14 cellular contexts compared by ENCODE assay signal in genomic region chr4:173281001-173281400, GRCh38. TPM values are rescaled to one million over a fixed set of nuclear protein-coding genes. Genes with fewer than 3 reads are reported as not detected.
DNase-seq lines count a peak whose midpoint lies in the region; ATAC-seq, FAIRE-seq and TF ChIP-seq lines count a peak whose summit lies in the region.
"Had no signal": no experiment of that assay in that cellular context is flagged by ENCODE, and none has a peak within 500 bp of the region (broad histone marks: within the 10 kb centered on the region; RNA-seq: fewer than 3 reads in every experiment).

No MANE protein-coding gene starts in this region.

- no peak overlapping the region for H3K56ac ChIP-seq in H9 (ENCODE audit: insufficient read length, low read depth, low read length)

- peak overlapping the region in 1 of 3 experiments; percentile 2; a peak in 1 of 7 replicates for H3K27ac Mint-ChIP-seq in H9

- H3K4me3 Mint-ChIP-seq in H9 = no peak overlapping the region

- no peak for DNase-seq in H9
- no peak for DNase-seq in fibroblast of mammary gland (ENCODE audit: low read depth)
- no peak for DNase-seq in NCI-H128 (lab: John Stamatoyannopoulos, UW; ENCODE audit: unreplicated experiment)
- no peak for DNase-seq in pons (ENCODE audit: low spot score)
- DNase-seq in D721Med (ENCODE audit: insufficient read length, low spot score) = no peak
- DNase-seq: activated effector memory CD4-positive, alpha-beta T cell treated with anti-CD3 and anti-CD28 coated beads, Interleukin-2, amount 50 U/mL, for 16 hours; CD4-positive, alpha-beta memory T cell; islet precursor cell; midbrain; NCI-H2227 treated with DMSO at 0.1 percent for 48 hours; ovary had no signal

- H3T11ph ChIP-seq in H9 (ENCODE audit: low read length) = no peak overlapping the region

- ATAC-seq in GM18907 (IDR thresholded peaks at IDR 0.05; ENCODE audit: unreplicated experiment) (peak; percentile 40), HG03571 (IDR thresholded peaks at IDR 0.05; ENCODE audit: unreplicated experiment) (no peak)

- H3K4ac ChIP-seq in H9 (ENCODE audit: low read depth, low read length) = no peak overlapping the region

- peaks cover 0 to 5% of the 10 kb centered on the region in 2 experiments; a peak in 1 of 4 replicates for H3K4me1 Mint-ChIP-seq in H9

- H3K27ac ChIP-seq in H9 (ENCODE audit: insufficient read length, low read depth, low read length) (no peak overlapping the region), OCI-LY1 (ENCODE audit: low read depth, low read length, poor library complexity, severe bottlenecking) (peak overlapping the region; percentile 83)
- H3K27ac ChIP-seq: ovary had no signal

- no peak for FAIRE-seq in D721Med (lab: Jason Lieb, UNC)

- H2AK5ac ChIP-seq in H9 (ENCODE audit: insufficient read length, low read length) = no peak overlapping the region

- H3K14ac ChIP-seq in H9 (ENCODE audit: insufficient read depth, low read length) = no peak overlapping the region

- TF ChIP-seq CTCF in H9 (conservative IDR thresholded peaks at IDR 0.05) = peak; percentile 37; the same call in 2 of the 3 replicates
- peak; percentile 51 for TF ChIP-seq CTCF in OCI-LY1 (IDR thresholded peaks at IDR 0.05; ENCODE audit: low read length)
- TF ChIP-seq CTCF in fibroblast of mammary gland (conservative IDR thresholded peaks at IDR 0.05; ENCODE audit: control insufficient read depth, insufficient read depth, low read depth, low read length) = peak; percentile 9
- no peak for TF ChIP-seq CTCF in D721Med (IDR thresholded peaks at IDR 0.05; ENCODE audit: insufficient read depth, missing control alignments)

- no peaks in the 10 kb centered on the region for H3F3A ChIP-seq in OCI-LY1 (ENCODE audit: insufficient read depth, low read length)

- H4K20me1 ChIP-seq in H9 (ENCODE audit: control insufficient read depth, insufficient read depth, insufficient read length) (no peaks in the 10 kb centered on the region), OCI-LY1 (ENCODE audit: insufficient read depth, low read length) (no peaks in the 10 kb centered on the region)

- H3K27me3 Mint-ChIP-seq in H9 (ENCODE audit: low read depth) = no peaks in the 10 kb centered on the region
- H3K27me3 Mint-ChIP-seq: CD4-positive, alpha-beta memory T cell had no signal

- no peaks in the 10 kb centered on the region for H3K79me1 ChIP-seq in H9 (ENCODE audit: insufficient read depth, low read depth, low read length, poor library complexity, severe bottlenecking)

- peaks cover 11% of the 10 kb centered on the region for H3K9me3 ChIP-seq in H9 (ENCODE audit: control insufficient read depth, low read depth, low read length)
- H3K9me3 ChIP-seq in OCI-LY1 (ENCODE audit: low read length) = peaks cover 4% of the 10 kb centered on the region; the same call in 1 of the 2 replicates
- H3K9me3 ChIP-seq: ovary had no signal

- peaks cover 6% of the 10 kb centered on the region for H3K36me3 ChIP-seq in OCI-LY1 (ENCODE audit: insufficient read depth, low read length)
- H3K36me3 ChIP-seq: ovary had no signal

- H3K36me3 Mint-ChIP-seq in H9 (ENCODE audit: insufficient read depth in 1 of 3, low read depth in 3 of 3) = peaks cover 25 to 34% (median 29%) of the 10 kb centered on the region in 3 experiments

- peaks cover 11 to 14% of the 10 kb centered on the region in 2 experiments for H3K9me3 Mint-ChIP-seq in H9

- H2BK120ac ChIP-seq in H9 (ENCODE audit: low read depth, low read length, poor library complexity, severe bottlenecking) = no peak overlapping the region

- no peak overlapping the region for H3K23ac ChIP-seq in H9 (ENCODE audit: insufficient read length, low read depth, low read length)

- no peaks in the 10 kb centered on the region for H3K9me2 ChIP-seq in OCI-LY1 (ENCODE audit: low read depth, low read length)

- H4K8ac ChIP-seq in H9 (replicated peaks; ENCODE audit: insufficient read length, low read depth, low read length) = no peak overlapping the region

- no CpG with 5 or more reads among the region's 4 CpGs for WGBS in H9 (ENCODE audit: extremely low coverage, insufficient read length, low lambda C conversion rate)

- H2BK15ac ChIP-seq in H9 (ENCODE audit: low read depth, low read length) = no peak overlapping the region

- H3K4me3 ChIP-seq in OCI-LY1 (ENCODE audit: low read depth, low read length, poor library complexity, severe bottlenecking) = peak overlapping the region; percentile 54
- no peak overlapping the region for H3K4me3 ChIP-seq in fibroblast of mammary gland (ENCODE audit: control insufficient read depth, low read depth, low read length)
- H3K4me3 ChIP-seq: ovary had no signal

- H3K23me2 ChIP-seq in H9 (ENCODE audit: insufficient read length, low read depth, low read length, poor library complexity, severe bottlenecking) = no peaks in the 10 kb centered on the region

- H3K79me2 ChIP-seq in H9 (ENCODE audit: insufficient read depth, low read length) (no peaks in the 10 kb centered on the region), OCI-LY1 (ENCODE audit: insufficient read depth, low read length) (no peaks in the 10 kb centered on the region)

- no peaks in the 10 kb centered on the region for H3K27me3 ChIP-seq in H9 (ENCODE audit: insufficient read depth, low read length)
- no peaks in the 10 kb centered on the region for H3K27me3 ChIP-seq in OCI-LY1 (ENCODE audit: insufficient read depth, low read length)
- H3K27me3 ChIP-seq: ovary had no signal

- no peak overlapping the region for H4K91ac ChIP-seq in H9 (ENCODE audit: insufficient read length, low read depth, low read length)

- no peak overlapping the region for H2AFZ ChIP-seq in H9 (ENCODE audit: low read length)
- no peak overlapping the region for H2AFZ ChIP-seq in OCI-LY1 (ENCODE audit: low read length)

- no peak overlapping the region for H3K18ac ChIP-seq in H9 (ENCODE audit: insufficient read length, low read depth, low read length)

- no peak overlapping the region for H2BK20ac ChIP-seq in H9 (ENCODE audit: low read depth, low read length, poor library complexity, severe bottlenecking)

- H3K4me2 ChIP-seq in H9 (ENCODE audit: insufficient read depth, insufficient read length, low read length) = no peak overlapping the region
- H3K4me2 ChIP-seq in OCI-LY1 (ENCODE audit: low read length) = peak overlapping the region; percentile 78

- no peak overlapping the region for H2BK12ac ChIP-seq in H9 (ENCODE audit: insufficient read length, low read depth, low read length)

- H4K5ac ChIP-seq in H9 (ENCODE audit: insufficient read length, low read depth, low read length) = no peak overlapping the region

- H3K4me1 ChIP-seq in H9 (ENCODE audit: insufficient read depth, low read length) (no peaks in the 10 kb centered on the region), OCI-LY1 (ENCODE audit: insufficient read depth, low read length, severe bottlenecking) (peaks cover 35% of the 10 kb centered on the region)

- H3K9ac ChIP-seq in H9 (ENCODE audit: extremely low read depth, insufficient read length, low read length) = no peak overlapping the region
- peak overlapping the region; percentile 60; the same call in 1 of the 2 replicates for H3K9ac ChIP-seq in OCI-LY1 (ENCODE audit: low read length)

- H2BK5ac ChIP-seq in H9 (ENCODE audit: insufficient read length, low read length) = no peak overlapping the region

RNA-seq across cellular contexts. Expression of gene HMGB2, which starts 53.2 kb away (rescaled TPM):
- 278 and 298 TPM in 2 replicates for total RNA-seq in H9 (2021)
